20 cellular contexts compared by ENCODE assay signal in genomic region chr2:186683341-186683740, GRCh38. TPM values are rescaled to one million over a fixed set of nuclear protein-coding genes. Genes with fewer than 3 reads are reported as not detected.
DNase-seq lines count a peak whose midpoint lies in the region; ATAC-seq and TF ChIP-seq lines count a peak whose summit lies in the region.
"Had no signal": no experiment of that assay in that cellular context is flagged by ENCODE, and none has a peak within 500 bp of the region (broad histone marks: within the 10 kb centered on the region; RNA-seq: fewer than 3 reads in every experiment).

No MANE protein-coding gene starts in this region.

- H3K36me3 ChIP-seq in GM23338 (ENCODE audit: insufficient read depth) (peaks cover 4% of the 10 kb centered on the region; the same call in 1 of the 2 replicates), fibroblast of lung (ENCODE audit: control insufficient read depth, insufficient read depth, low read length) (no peaks in the 10 kb centered on the region), mesenchymal stem cell (ENCODE audit: control insufficient read depth in 1 of 2, insufficient read depth in 2 of 2, low read depth in 1 of 2, low read length in 2 of 2) (peaks cover 2 to 17% of the 10 kb centered on the region in 2 experiments), adrenal gland (replicated peaks in 1 of 2) (peaks cover 0 to 10% of the 10 kb centered on the region in 2 donors), spleen (peaks cover 0 to 29% (median 0%) of the 10 kb centered on the region in 6 donors)

- H3K4me2 ChIP-seq in GM23338, result no peak overlapping the region
- no peak overlapping the region for H3K4me2 ChIP-seq in fibroblast of lung (ENCODE audit: extremely low read depth, insufficient read depth, low read length)
- no peak overlapping the region for H3K4me2 ChIP-seq in mesenchymal stem cell (ENCODE audit: low read length, poor library complexity, severe bottlenecking)
- H3K4me2 ChIP-seq: KMS-11, SK-N-SH had no signal

- H2AFZ ChIP-seq in GM23338 (no peak overlapping the region), fibroblast of lung (ENCODE audit: low read length) (no peak overlapping the region), mesenchymal stem cell (ENCODE audit: low read depth, low read length) (no peak overlapping the region)

- H3K4me1 Mint-ChIP-seq in GM23338, result peaks cover 9% of the 10 kb centered on the region
- H3K4me1 Mint-ChIP-seq: CD14-positive monocyte had no signal

- peaks cover 9% of the 10 kb centered on the region; the same call in 1 of the 2 replicates for H3K4me1 ChIP-seq in GM23338 (ENCODE audit: insufficient read depth)
- no peaks in the 10 kb centered on the region for H3K4me1 ChIP-seq in fibroblast of lung (ENCODE audit: control insufficient read depth, extremely low read depth, insufficient read depth, low read length)
- no peaks in the 10 kb centered on the region for H3K4me1 ChIP-seq in mesenchymal stem cell (ENCODE audit: control insufficient read depth, insufficient read depth, low read depth, low read length)
- H3K4me1 ChIP-seq in adrenal gland (replicated peaks in 1 of 2), result no peaks in the 10 kb centered on the region
- no peaks in the 10 kb centered on the region for H3K4me1 ChIP-seq in spleen
- H3K4me1 ChIP-seq: Peyer's patch had no signal

- no peak overlapping the region for H2BK5ac ChIP-seq in mesenchymal stem cell (ENCODE audit: low read depth, low read length, poor library complexity, severe bottlenecking)

- no peak overlapping the region for H3K18ac ChIP-seq in mesenchymal stem cell (ENCODE audit: low read depth in 1 of 2, low read length in 2 of 2)

- no peaks in the 10 kb centered on the region for H3K9me3 ChIP-seq in fibroblast of lung (ENCODE audit: control insufficient read depth, insufficient read depth, low read depth, low read length)
- H3K9me3 ChIP-seq in mesenchymal stem cell (ENCODE audit: control insufficient read depth, low read length), result peaks cover 12% of the 10 kb centered on the region
- no peaks in the 10 kb centered on the region for H3K9me3 ChIP-seq in adrenal gland (replicated peaks in 1 of 3)
- peaks cover 0 to 32% (median 23%) of the 10 kb centered on the region in 8 donors for H3K9me3 ChIP-seq in spleen

- no peak overlapping the region for H4K91ac ChIP-seq in mesenchymal stem cell (ENCODE audit: low read length)

- no peak overlapping the region for H3K4me3 Mint-ChIP-seq in GM23338
- H3K4me3 Mint-ChIP-seq: CD14-positive monocyte had no signal

- peaks cover 7% of the 10 kb centered on the region for H3K27me3 Mint-ChIP-seq in GM23338 (ENCODE audit: insufficient read depth, low read depth, poor library complexity)

- no peak overlapping the region for H2BK15ac ChIP-seq in mesenchymal stem cell (ENCODE audit: low read depth, poor library complexity, severe bottlenecking)

- no peak overlapping the region for H3K9ac ChIP-seq in fibroblast of lung (ENCODE audit: insufficient read depth, low read length)
- H3K9ac ChIP-seq in mesenchymal stem cell (ENCODE audit: low read length), result no peak overlapping the region
- H3K9ac ChIP-seq: KMS-11, SK-N-SH had no signal

- no peak overlapping the region for H2BK120ac ChIP-seq in mesenchymal stem cell (ENCODE audit: low read depth, low read length)

- no peak for TF ChIP-seq POLR2A in adrenal gland (IDR thresholded peaks at IDR 0.05)
- TF ChIP-seq POLR2A in spleen (IDR thresholded peaks at IDR 0.05), result no peak

- DNase-seq in GM23338 (ENCODE audit: low spot score) (no peak), amniotic epithelial cell (ENCODE audit: low read depth) (peak; percentile 28), fibroblast of lung (ENCODE audit: low read depth in 2 of 2) (peak; percentile 1 to 55), mesenchymal stem cell (peak; percentile 27), adrenal gland (no peak), spleen (no peak)
- DNase-seq: AML-193, EL, NCI-H1092, NCI-H1694, NCI-H226, NCI-H524 treated with DMSO at 0.1 percent for 48 hours, Peyer's patch, Right ventricle myocardium superior, SK-N-SH had no signal

- no peaks in the 10 kb centered on the region for H3K79me1 ChIP-seq in mesenchymal stem cell (replicated peaks; ENCODE audit: low read length, poor library complexity, severe bottlenecking)

- H3K9me2 ChIP-seq in GM23338 (ENCODE audit: insufficient read depth), result no peaks in the 10 kb centered on the region
- H3K9me2 ChIP-seq: SK-N-SH had no signal

- no peak overlapping the region for H3K4ac ChIP-seq in mesenchymal stem cell (ENCODE audit: low read depth in 1 of 2, low read length in 2 of 2)

- H3K36me3 Mint-ChIP-seq in GM23338 (ENCODE audit: low read depth), result peaks cover 9% of the 10 kb centered on the region

- no peak overlapping the region for H2AK5ac ChIP-seq in mesenchymal stem cell (ENCODE audit: low read length, severe bottlenecking)

- no peaks in the 10 kb centered on the region for H3K79me2 ChIP-seq in GM23338 (replicated peaks; ENCODE audit: insufficient read depth)
- H3K79me2 ChIP-seq in fibroblast of lung (ENCODE audit: control insufficient read depth, insufficient read depth, low read length), result no peaks in the 10 kb centered on the region

- H3K23ac ChIP-seq in mesenchymal stem cell (ENCODE audit: low read length in 2 of 2), result no peak overlapping the region

- 85% methylated on average over 4 of the region's 4 CpGs for WGBS in mesenchymal stem cell
- 86 to 90% (median 88%) methylated on average over 4 of the region's 4 CpGs for WGBS in adrenal gland, 4 donors
- 84 to 95% (median 90%) methylated on average over 4 of the region's 4 CpGs for WGBS in spleen, 5 donors

- H2BK12ac ChIP-seq in mesenchymal stem cell (ENCODE audit: low read length in 2 of 2), result no peak overlapping the region

- peaks cover 14% of the 10 kb centered on the region; the same call in 2 of the 3 replicates for H3K9me3 Mint-ChIP-seq in GM23338

- ATAC-seq in GM23338 (no peak), GM18868 (IDR thresholded peaks at IDR 0.05; ENCODE audit: unreplicated experiment) (no peak), GM21737 (IDR thresholded peaks at IDR 0.05; ENCODE audit: unreplicated experiment) (no peak)
- ATAC-seq: HCT116 had no signal

- H3K27me3 ChIP-seq in GM23338 (ENCODE audit: insufficient read depth) (no peaks in the 10 kb centered on the region), fibroblast of lung (ENCODE audit: control insufficient read depth, insufficient read depth, low read length) (no peaks in the 10 kb centered on the region), mesenchymal stem cell (ENCODE audit: control insufficient read depth in 1 of 2, insufficient read depth in 1 of 2, low read length in 2 of 2) (no peaks in the 10 kb centered on the region), adrenal gland (no peaks in the 10 kb centered on the region), spleen (replicated peaks in 1 of 7) (no peaks in the 10 kb centered on the region)
- H3K27me3 ChIP-seq: Peyer's patch had no signal

- H4K20me1 ChIP-seq in GM23338 (replicated peaks; ENCODE audit: insufficient read depth) (no peaks in the 10 kb centered on the region), fibroblast of lung (ENCODE audit: control insufficient read depth, extremely low read depth, insufficient read depth, low read length) (no peaks in the 10 kb centered on the region)

- peak overlapping the region; percentile 33 for H3K27ac Mint-ChIP-seq in GM23338
- H3K27ac Mint-ChIP-seq: CD14-positive monocyte had no signal

- H3K27ac ChIP-seq in GM23338 (ENCODE audit: low read depth) (no peak overlapping the region), fibroblast of lung (ENCODE audit: insufficient read depth, low read length) (no peak overlapping the region), mesenchymal stem cell (ENCODE audit: low read length, poor library complexity, severe bottlenecking) (no peak overlapping the region), adrenal gland (no peak overlapping the region), spleen (no peak overlapping the region)
- H3K27ac ChIP-seq: KMS-11, Peyer's patch had no signal

- no peak overlapping the region for H3K14ac ChIP-seq in mesenchymal stem cell (ENCODE audit: low read length in 2 of 2)

- H3K4me3 ChIP-seq in GM23338 (no peak overlapping the region), fibroblast of lung (replicated peaks in 1 of 4; ENCODE audit: control extremely low read depth in 1 of 4, insufficient read depth in 1 of 4, low read depth in 3 of 4, low read length in 4 of 4) (no peak overlapping the region), mesenchymal stem cell (ENCODE audit: insufficient read depth in 1 of 2, low read depth in 1 of 2, low read length in 2 of 2) (no peak overlapping the region), adrenal gland (no peak overlapping the region), spleen (no peak overlapping the region)
- H3K4me3 ChIP-seq: Peyer's patch had no signal

- no peaks in the 10 kb centered on the region for H3F3A ChIP-seq in GM23338 (replicated peaks; ENCODE audit: low read depth)

- H4K8ac ChIP-seq in mesenchymal stem cell (ENCODE audit: low read length), result no peak overlapping the region

- TF ChIP-seq CTCF in GM23338 (conservative IDR thresholded peaks at IDR 0.05; ENCODE audit: low read depth in 2 of 2) (no peak), fibroblast of lung (conservative IDR thresholded peaks at IDR 0.05 in 1 of 2, IDR thresholded peaks at IDR 0.05 in 1 of 2; ENCODE audit: low read depth in 1 of 2, low read length in 2 of 2) (no peak), adrenal gland (IDR thresholded peaks at IDR 0.05) (no peak), spleen (IDR thresholded peaks at IDR 0.05 in 8 of 11, conservative IDR thresholded peaks at IDR 0.05 in 3 of 11) (no peak)

- intact Hi-C loops in adrenal gland (cut with DNase I), result no loop called here
- intact Hi-C loops in spleen (cut with DNase I; ENCODE audit: low total_unique reads), result no loop called here

TF ChIP-seq in GM23338, 12 proteins besides CTCF, POLR2A, EP300 and RAD21 (continues in another document):
- TF ChIP-seq POLR2AphosphoS5 (IDR thresholded peaks at IDR 0.05; ENCODE audit: low read depth) (no peak), STAT1 (IDR thresholded peaks at IDR 0.05; ENCODE audit: unreplicated experiment) (no peak), JUNB (IDR thresholded peaks at IDR 0.05; ENCODE audit: unreplicated experiment) (no peak), CREB1 (CRISPR knock-in tag; IDR thresholded peaks at IDR 0.05; ENCODE audit: low read depth) (no peak), EZH2phosphoT487 (IDR thresholded peaks at IDR 0.05; ENCODE audit: unreplicated experiment) (no peak), NANOG (IDR thresholded peaks at IDR 0.05; ENCODE audit: borderline replicate concordance) (no peak), EZH2 (IDR thresholded peaks at IDR 0.05; ENCODE audit: low read depth, unreplicated experiment) (no peak)

RNA-seq across cellular contexts. Expression of gene FAM171B, which starts 10.5 kb away (rescaled TPM):
- total RNA-seq in GM23338 (2014; rRNA removed; shearing (Covaris generic)), result 26.3 and 27.2 TPM in 2 replicates
- polyA plus RNA-seq in GM23338 (2016; fragmentation: Nextera tagmentation; extraction: Ambion mirVana) (9.8 and 10.7 TPM in 2 replicates), fibroblast of lung (18.7 and 27.2 TPM in 2 replicates), adrenal gland (10 to 100 TPM in 1 of 3 donors, 1 to 10 TPM in 2; 2.2 to 25.4 (median 4.4) TPM), spleen (under 1 TPM; 0.33 to 0.51 (median 0.35) TPM)
- total RNA-seq in fibroblast of lung (43.4 and 56.5 TPM in 2 replicates), adrenal gland (10 to 100 TPM; 15.9 to 52.5 (median 21.8) TPM), spleen (1 to 10 TPM; 3.2 to 6.4 (median 5.0) TPM)
- 10.6 and 15.1 TPM in 2 replicates for polyA plus RNA-seq in fibroblast of lung (2012)
- 3.7 and 7.5 TPM in 2 replicates for polyA minus RNA-seq in fibroblast of lung (ENCODE audit: low replicate concordance)
- 4.1 TPM for polyA plus RNA-seq in mesenchymal stem cell (2013, experiment 1 of 2)
- polyA plus RNA-seq in mesenchymal stem cell (2013, experiment 2 of 2), result 4.5 TPM

Comparison
In these comparisons a context has a peak if more than half of its experiments do, and no peak if none do; other contexts are left out.
1. DNase-seq: peak in amniotic epithelial cell (single experiment), fibroblast of lung (2 of 2) and mesenchymal stem cell (single experiment); none in GM23338 (single experiment), adrenal gland (0 of 7) and spleen (single experiment).